28 cellular contexts compared by ENCODE assay signal in genomic region chr20:60558491-60558890, GRCh38.
"Had no signal": no experiment of that assay in that cellular context is flagged by ENCODE, and none has a peak within 500 bp of the region (broad histone marks: within the 10 kb centered on the region; RNA-seq: fewer than 3 reads in every experiment).

No MANE protein-coding gene starts in this region.

- H3K4me3 ChIP-seq: coronary artery, dorsolateral prefrontal cortex, esophagus squamous epithelium, gastroesophageal sphincter, heart right ventricle had no signal

- H3K27me3 Mint-ChIP-seq: activated B cell treated with CpG ODN at 0.5 μM for 24 hours; activated CD4-positive, alpha-beta memory T cell treated with anti-CD3 and anti-CD28 coated beads, Interleukin-2, amount 10 ng/mL, durations not matched to agents 7 days and 5 days had no signal

- H3K9me3 ChIP-seq: esophagus squamous epithelium, gastroesophageal sphincter, heart right ventricle had no signal

- H3K36me3 ChIP-seq: brain microvascular endothelial cell, esophagus squamous epithelium, gastroesophageal sphincter, heart right ventricle, WERI-Rb-1 had no signal

- H3K4me1 ChIP-seq: esophagus squamous epithelium, gastroesophageal sphincter, heart right ventricle had no signal

- H3K27ac Mint-ChIP-seq: activated B cell treated with CpG ODN at 0.5 μM for 24 hours; activated CD4-positive, alpha-beta memory T cell treated with anti-CD3 and anti-CD28 coated beads, Interleukin-2, amount 10 ng/mL, durations not matched to agents 7 days and 5 days; activated naive CD8-positive, alpha-beta T cell; activated T-helper 17 cell treated with anti-CD3 and anti-CD28 coated beads, Interleukin-2, amount 50 U/mL, for 72 hours; dendritic cell treated with granulocyte-macrophage colony-stimulating factor and Interleukin-4, amounts not matched to agents 40 ng/mL and 50 ng/mL, for 4 days; T-helper 17 cell; T-helper 2 cell treated with Interferon-gamma antibody and Interleukin-4, amounts not matched to agents 5 μg/mL and 100 μg/mL, for 36 hours had no signal

- H3K9me3 Mint-ChIP-seq: activated B cell treated with CpG ODN at 0.5 μM for 24 hours; activated CD4-positive, alpha-beta memory T cell treated with anti-CD3 and anti-CD28 coated beads, Interleukin-2, amount 10 ng/mL, durations not matched to agents 7 days and 5 days; activated T-cell treated with anti-CD3 and anti-CD28 coated beads, Interleukin-2, amount 50 U/mL, for 4 hours; activated T-helper 17 cell treated with anti-CD3 and anti-CD28 coated beads, Interleukin-2, amount 50 U/mL, for 72 hours; central memory CD8-positive, alpha-beta T cell; dendritic cell treated with granulocyte-macrophage colony-stimulating factor and Interleukin-4, amounts not matched to agents 40 ng/mL and 50 ng/mL, for 4 days; T-helper 2 cell treated with Interferon-gamma antibody and Interleukin-4, amounts not matched to agents 5 μg/mL and 100 μg/mL, for 36 hours had no signal

- H3K27me3 ChIP-seq: brain microvascular endothelial cell had no signal

- H3K36me3 Mint-ChIP-seq: activated naive CD8-positive, alpha-beta T cell had no signal

- H3K4me1 Mint-ChIP-seq: activated B cell treated with CpG ODN at 0.5 μM for 24 hours; activated CD4-positive, alpha-beta memory T cell treated with anti-CD3 and anti-CD28 coated beads, Interleukin-2, amount 10 ng/mL, durations not matched to agents 7 days and 5 days; activated T-helper 17 cell treated with anti-CD3 and anti-CD28 coated beads, Interleukin-2, amount 50 U/mL, for 72 hours; central memory CD8-positive, alpha-beta T cell; T-helper 17 cell had no signal

- H3K4me3 Mint-ChIP-seq: activated B cell treated with CpG ODN at 0.5 μM for 24 hours; activated CD4-positive, alpha-beta memory T cell treated with anti-CD3 and anti-CD28 coated beads, Interleukin-2, amount 10 ng/mL, durations not matched to agents 7 days and 5 days; activated naive CD8-positive, alpha-beta T cell; activated T-cell treated with anti-CD3 and anti-CD28 coated beads, Interleukin-2, amount 50 U/mL, for 4 hours; activated T-helper 17 cell treated with anti-CD3 and anti-CD28 coated beads, Interleukin-2, amount 50 U/mL, for 72 hours; central memory CD8-positive, alpha-beta T cell; dendritic cell treated with granulocyte-macrophage colony-stimulating factor and Interleukin-4, amounts not matched to agents 40 ng/mL and 50 ng/mL, for 4 days; T-helper 17 cell; T-helper 2 cell treated with Interferon-gamma antibody and Interleukin-4, amounts not matched to agents 5 μg/mL and 100 μg/mL, for 36 hours had no signal

- H3K27ac ChIP-seq: brain microvascular endothelial cell, coronary artery, dorsolateral prefrontal cortex, epithelial cell of prostate, esophagus squamous epithelium, gastroesophageal sphincter, heart right ventricle, WERI-Rb-1 had no signal

- DNase-seq: activated B cell treated with CpG ODN at 0.5 μM for 24 hours; activated CD4-positive, alpha-beta memory T cell treated with anti-CD3 and anti-CD28 coated beads, Interleukin-2, amount 10 ng/mL, durations not matched to agents 7 days and 5 days; activated CD4-positive, alpha-beta T cell treated with anti-CD3 and anti-CD28 coated beads for 48 hours; activated effector memory CD4-positive, alpha-beta T cell treated with Interleukin-2 at 50 U/mL for 16 hours; activated gamma-delta T cell treated with Interleukin-2 at 50 U/mL for 16 hours; activated naive CD4-positive, alpha-beta T cell treated with anti-CD3 and anti-CD28 coated beads, Interleukin-2, amount 50 U/mL, for 16 hours; activated naive CD4-positive, alpha-beta T cell treated with Interleukin-2 at 50 U/mL for 16 hours; activated T-cell treated with anti-CD3 and anti-CD28 coated beads, Interleukin-2, amount 50 U/mL, for 4 hours; amniotic stem cell; anterior cingulate cortex; brain microvascular endothelial cell; dorsolateral prefrontal cortex; effector CD8-positive, alpha-beta T cell; esophagus squamous epithelium; foreskin melanocyte; heart right ventricle; T-helper 1 cell; T-helper 17 cell; T1000; WERI-Rb-1 had no signal
